1 cellular context compared by ENCODE assay signal in genomic region chr14:52879958-52880357, GRCh38.
TF ChIP-seq lines count a peak whose summit lies in the region.

No MANE protein-coding gene starts in this region.

TF ChIP-seq in GM23338, 12 proteins besides CTCF, POLR2A, EP300 and RAD21 (continued from another document):
- TF ChIP-seq ZNF462 (CRISPR knock-in tag; IDR thresholded peaks at IDR 0.05) (no peak), ETS1 (IDR thresholded peaks at IDR 0.05) (no peak), STAT1 (IDR thresholded peaks at IDR 0.05; ENCODE audit: unreplicated experiment) (no peak), EZH2phosphoT487 (IDR thresholded peaks at IDR 0.05; ENCODE audit: unreplicated experiment) (no peak)
TF ChIP-seq in GM23338: peak in this region for 0.
